In the genomic region with DNA sequence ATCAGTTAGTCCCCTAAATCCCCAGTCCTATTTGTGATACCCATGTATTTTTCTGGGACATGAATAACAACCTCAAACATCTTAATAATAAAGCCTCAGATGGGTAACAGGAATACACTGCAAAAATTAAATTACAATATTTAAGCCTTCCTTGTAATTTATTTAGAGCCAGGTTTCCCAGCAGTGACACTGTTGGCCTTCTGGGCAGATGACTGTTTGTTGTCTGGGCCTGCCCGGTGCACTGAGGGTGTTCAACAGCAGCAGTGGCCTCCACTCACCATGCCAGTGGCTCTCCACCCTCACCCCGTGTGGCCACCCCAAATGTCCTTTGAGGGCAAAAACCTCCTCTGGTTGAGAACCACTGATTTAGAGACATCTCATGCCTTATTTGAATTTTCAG, we compare ENCODE assay signal across 2 cellular contexts.
TF ChIP-seq lines count a peak whose summit lies in the region.

No MANE protein-coding gene starts in this region.

TF ChIP-seq in SK-N-SH, 30 proteins besides CTCF, POLR2A, EP300 and RAD21:
- TF ChIP-seq NFIC (IDR thresholded peaks at IDR 0.05; ENCODE audit: borderline replicate concordance) (no peak), RCOR1 (IDR thresholded peaks at IDR 0.05; ENCODE audit: low read length) (peak; percentile 60; the same call in 1 of the 2 replicates), MXI1 (IDR thresholded peaks at IDR 0.05; ENCODE audit: low read depth, low read length) (peak; percentile 52; the same call in 1 of the 2 replicates), RFX5 (IDR thresholded peaks at IDR 0.05; ENCODE audit: low read length) (no peak), YY1 (IDR thresholded peaks at IDR 0.05; ENCODE audit: low read depth) (no peak), TAF1 (IDR thresholded peaks at IDR 0.05; ENCODE audit: borderline replicate concordance, low read depth, low read length) (no peak), SMC3 (IDR thresholded peaks at IDR 0.05; ENCODE audit: low read depth, low read length) (peak; percentile 6; the same call in 1 of the 2 replicates), CHD2 (IDR thresholded peaks at IDR 0.05; ENCODE audit: low read length, partially characterized antibody) (peak; percentile 21)

TF ChIP-seq in H1, 55 proteins besides CTCF, POLR2A, EP300 and RAD21:
- TF ChIP-seq, protein P1, sequence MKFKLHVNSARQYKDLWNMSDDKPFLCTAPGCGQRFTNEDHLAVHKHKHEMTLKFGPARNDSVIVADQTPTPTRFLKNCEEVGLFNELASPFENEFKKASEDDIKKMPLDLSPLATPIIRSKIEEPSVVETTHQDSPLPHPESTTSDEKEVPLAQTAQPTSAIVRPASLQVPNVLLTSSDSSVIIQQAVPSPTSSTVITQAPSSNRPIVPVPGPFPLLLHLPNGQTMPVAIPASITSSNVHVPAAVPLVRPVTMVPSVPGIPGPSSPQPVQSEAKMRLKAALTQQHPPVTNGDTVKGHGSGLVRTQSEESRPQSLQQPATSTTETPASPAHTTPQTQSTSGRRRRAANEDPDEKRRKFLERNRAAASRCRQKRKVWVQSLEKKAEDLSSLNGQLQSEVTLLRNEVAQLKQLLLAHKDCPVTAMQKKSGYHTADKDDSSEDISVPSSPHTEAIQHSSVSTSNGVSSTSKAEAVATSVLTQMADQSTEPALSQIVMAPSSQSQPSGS (IDR thresholded peaks at IDR 0.05; ENCODE audit: low read length): no peak
- TF ChIP-seq POLR2AphosphoS5 (IDR thresholded peaks at IDR 0.05; ENCODE audit: low read depth, low read length): no peak
- no peak for TF ChIP-seq JUND (IDR thresholded peaks at IDR 0.05; ENCODE audit: low read length)
- no peak for TF ChIP-seq CTBP2 (IDR thresholded peaks at IDR 0.05; ENCODE audit: borderline replicate concordance, insufficient read depth, insufficient read length, low read length)
- no peak for TF ChIP-seq CBX8 (IDR thresholded peaks at IDR 0.05; ENCODE audit: borderline replicate concordance, low read depth, low read length)
- TF ChIP-seq FOSL1 (IDR thresholded peaks at IDR 0.05; ENCODE audit: insufficient read depth, low read depth, low read length): no peak
- TF ChIP-seq TBP (IDR thresholded peaks at IDR 0.05; ENCODE audit: low read depth, low read length): no peak
- TF ChIP-seq SIRT6 (IDR thresholded peaks at IDR 0.05; ENCODE audit: low read length): no peak
- TF ChIP-seq, protein P2, sequence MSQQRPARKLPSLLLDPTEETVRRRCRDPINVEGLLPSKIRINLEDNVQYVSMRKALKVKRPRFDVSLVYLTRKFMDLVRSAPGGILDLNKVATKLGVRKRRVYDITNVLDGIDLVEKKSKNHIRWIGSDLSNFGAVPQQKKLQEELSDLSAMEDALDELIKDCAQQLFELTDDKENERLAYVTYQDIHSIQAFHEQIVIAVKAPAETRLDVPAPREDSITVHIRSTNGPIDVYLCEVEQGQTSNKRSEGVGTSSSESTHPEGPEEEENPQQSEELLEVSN (IDR thresholded peaks at IDR 0.05): no peak
- TF ChIP-seq BRCA1 (IDR thresholded peaks at IDR 0.05; ENCODE audit: low read depth, low read length): no peak
- no peak for TF ChIP-seq NANOG (IDR thresholded peaks at IDR 0.05; ENCODE audit: insufficient read depth, low read depth, low read length, poor library complexity, severe bottlenecking)
- TF ChIP-seq CREB1 (IDR thresholded peaks at IDR 0.05): no peak
- TF ChIP-seq BACH1 (IDR thresholded peaks at IDR 0.05; ENCODE audit: low read length): no peak
- no peak for TF ChIP-seq CHD2 (IDR thresholded peaks at IDR 0.05; ENCODE audit: low read length)
- TF ChIP-seq RXRA (IDR thresholded peaks at IDR 0.05; ENCODE audit: insufficient read depth, low read depth, low read length): no peak
- TF ChIP-seq HDAC6 (IDR thresholded peaks at IDR 0.05; ENCODE audit: low read depth, low read length): no peak
- no peak for TF ChIP-seq EGR1 (IDR thresholded peaks at IDR 0.05; ENCODE audit: borderline replicate concordance, low read depth, low read length)
